ENCODE assay signal across 8 cellular contexts in the genomic region with DNA sequence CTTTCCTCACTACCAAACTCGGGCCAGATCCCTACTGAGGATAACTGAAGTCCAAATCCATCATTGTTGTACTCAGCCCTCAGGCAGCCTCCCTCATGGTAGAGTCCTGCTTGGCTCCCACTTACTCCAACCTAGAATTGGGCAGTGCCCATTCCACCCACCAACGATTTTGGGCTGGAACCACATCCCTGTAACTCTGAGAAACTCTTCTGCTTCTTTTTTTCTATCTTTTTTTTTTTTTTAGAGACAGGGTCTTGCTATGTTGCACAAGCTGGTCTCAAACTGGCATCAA. TPM values are rescaled to one million over a fixed set of nuclear protein-coding genes. Genes with fewer than 3 reads are reported as not detected.
A peak's percentile ranks its signal among the peaks of the same experiment; 100 is the strongest.
DNase-seq lines count a peak whose midpoint lies in the region; TF ChIP-seq lines count a peak whose summit lies in the region.

No MANE protein-coding gene starts in this region.

- peak overlapping the region; percentile 66; the same call in 1 of the 2 replicates for H3K9ac ChIP-seq in ES-I3 (ENCODE audit: low read depth, low read length)

- 4 to 6% methylated on average over 2 of the region's 2 CpGs for WGBS in esophagus squamous epithelium, 2 donors
- 6% methylated on average over 2 of the region's 2 CpGs for WGBS in prostate gland

- TF ChIP-seq POLR2A in esophagus squamous epithelium (IDR thresholded peaks at IDR 0.05) (no peak), prostate gland (IDR thresholded peaks at IDR 0.05) (no peak)

- no peak for TF ChIP-seq CTCF in esophagus squamous epithelium (IDR thresholded peaks at IDR 0.05)
- no peak for TF ChIP-seq CTCF in prostate gland (IDR thresholded peaks at IDR 0.05)

- no peaks in the 10 kb centered on the region for H3K36me3 ChIP-seq in ES-I3 (ENCODE audit: insufficient read depth, low read length)
- peaks cover 28% of the 10 kb centered on the region for H3K36me3 ChIP-seq in SJSA1
- H3K36me3 ChIP-seq in esophagus squamous epithelium, result peaks cover 16 to 48% (median 31%) of the 10 kb centered on the region in 3 donors
- H3K36me3 ChIP-seq in prostate gland, result peaks cover 0 to 20% of the 10 kb centered on the region in 2 donors

- peak overlapping the region; percentile 54 for H3K4me3 ChIP-seq in SJSA1
- peak overlapping the region; percentile 43 to 98 (median 88) for H3K4me3 ChIP-seq in esophagus squamous epithelium
- H3K4me3 ChIP-seq in prostate gland, result peak overlapping the region; percentile 59 to 75

- no peak overlapping the region for H3K27ac ChIP-seq in SJSA1
- H3K27ac ChIP-seq in esophagus squamous epithelium, result peak overlapping the region; percentile 83 to 99 (median 98)
- peak overlapping the region; percentile 91 to 95 for H3K27ac ChIP-seq in prostate gland

- intact Hi-C loops in esophagus squamous epithelium (cut with DNase I) (no loop called here), prostate gland (cut with DNase I) (loop anchor here (5.0 to 10.0 kb wide), 3 partner anchors 80 to 847 kb away; a partner anchor contains a TSS)

- no peaks in the 10 kb centered on the region for H3K9me3 ChIP-seq in ES-I3 (ENCODE audit: control insufficient read depth, insufficient read depth, low read length)
- H3K9me3 ChIP-seq in SJSA1 (replicated peaks), result no peaks in the 10 kb centered on the region
- H3K9me3 ChIP-seq in esophagus squamous epithelium, result no peaks in the 10 kb centered on the region
- no peaks in the 10 kb centered on the region for H3K9me3 ChIP-seq in prostate gland

- no peaks in the 10 kb centered on the region for H3K4me1 ChIP-seq in ES-I3 (ENCODE audit: insufficient read depth, low read length)
- peaks cover 8% of the 10 kb centered on the region for H3K4me1 ChIP-seq in SJSA1 (replicated peaks)
- H3K4me1 ChIP-seq in esophagus squamous epithelium, result peaks cover 13 to 40% (median 21%) of the 10 kb centered on the region in 3 donors
- H3K4me1 ChIP-seq in prostate gland (replicated peaks), result peaks cover 12% of the 10 kb centered on the region

- DNase-seq in SJSA1 (ENCODE audit: low read depth in 1 of 2, low spot score in 2 of 2) (no peak), esophagus squamous epithelium (lab: John Stamatoyannopoulos, UW) (no peak), prostate gland (ENCODE audit: low spot score) (no peak), NCI-H1436 treated with DMSO at 0.1 percent for 48 hours (lab: John Stamatoyannopoulos, UW) (no peak), NCI-H446 treated with DMSO at 0.1 percent for 48 hours (lab: John Stamatoyannopoulos, UW) (no peak), UCSD-AML1 (lab: John Stamatoyannopoulos, UW; ENCODE audit: unreplicated experiment) (no peak), HUDEP-2 (lab: John Stamatoyannopoulos, UW; ENCODE audit: unreplicated experiment in 76 of 76) (no peak)

- H3K27me3 ChIP-seq in SJSA1 (replicated peaks) (no peaks in the 10 kb centered on the region), esophagus squamous epithelium (no peaks in the 10 kb centered on the region), prostate gland (replicated peaks; ENCODE audit: insufficient read depth) (no peaks in the 10 kb centered on the region)

RNA-seq across cellular contexts. Expression of a gene that starts 1.2 kb away (rescaled TPM):
- 6.1 and 8.2 TPM in 2 replicates for total RNA-seq in SJSA1 (2014; rRNA removed; shearing (Covaris generic))
- total RNA-seq in esophagus squamous epithelium, result 10 to 100 TPM; 16.6 to 21.8 (median 20.3) TPM
- total RNA-seq in prostate gland, result 10 to 100 TPM; 37.5 to 66.7 TPM

RNA-seq across cellular contexts. Expression of a gene that starts 6.3 kb away (rescaled TPM):
- 7.6 and 13.6 TPM in 2 replicates for total RNA-seq in SJSA1 (2014; rRNA removed; shearing (Covaris generic))
- total RNA-seq in esophagus squamous epithelium (10 to 100 TPM; 22.3 to 80.2 (median 45.3) TPM), prostate gland (100 to 1,000 TPM in 1 of 2 donors, 10 to 100 TPM in 1; 49.0 to 106 TPM)

RNA-seq across cellular contexts. Expression of a gene that starts 41.8 kb away (rescaled TPM):
- total RNA-seq in SJSA1 (2014; rRNA removed; shearing (Covaris generic)), result 8.1 and 9.8 TPM in 2 replicates
- total RNA-seq in esophagus squamous epithelium, result 1 to 10 TPM; 2.0 to 6.7 (median 3.8) TPM
- 10 to 100 TPM; 13.4 to 17.8 TPM for total RNA-seq in prostate gland

RNA-seq across cellular contexts. Expression of a gene that starts 47.0 kb away (rescaled TPM):
- 9.4 and 14.3 TPM in 2 replicates for total RNA-seq in SJSA1 (2014; rRNA removed; shearing (Covaris generic))
- 10 to 100 TPM; 10.7 to 39.6 (median 26.1) TPM for total RNA-seq in esophagus squamous epithelium
- 10 to 100 TPM; 42.8 to 79.0 TPM for total RNA-seq in prostate gland
